Comparison of ENCODE assay signal across 1 cellular context in the genomic region with DNA sequence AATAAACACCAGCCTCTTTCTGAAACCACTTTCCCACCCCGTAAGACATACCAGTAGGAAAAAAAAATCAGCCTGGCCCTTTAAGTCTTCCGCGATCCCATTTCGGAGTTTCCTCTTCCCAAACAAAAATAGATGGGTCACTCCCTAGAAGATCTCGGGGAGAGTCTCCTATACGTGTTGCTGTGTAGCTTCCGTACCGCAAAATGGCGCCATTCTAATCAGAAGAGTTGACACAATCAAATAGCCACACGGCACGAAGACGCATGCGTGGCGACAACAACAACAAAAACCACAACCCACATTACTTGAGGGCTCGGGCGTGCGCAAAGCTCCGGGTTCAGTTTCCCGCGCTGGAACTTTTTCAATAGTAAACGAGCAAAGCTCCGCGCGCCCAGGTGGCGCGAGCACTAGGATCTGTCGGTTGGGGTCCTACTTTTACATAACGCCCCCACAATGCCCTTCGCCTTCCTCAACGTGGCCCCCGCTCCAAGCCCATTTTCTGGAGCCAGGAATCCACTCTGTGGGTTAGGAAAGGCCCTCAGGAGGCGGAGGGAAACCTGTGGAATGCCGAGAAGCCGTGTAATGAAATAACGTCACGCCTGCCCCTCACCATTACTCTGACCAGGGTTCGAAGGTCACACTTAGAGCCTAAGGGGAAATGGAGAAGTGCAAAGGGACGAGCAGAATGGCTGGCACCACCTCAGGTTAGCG.
TF ChIP-seq lines count a peak whose summit lies in the region.

Gene GPANK1, minus strand, starts transcription at position 208 of the 711 bp plus-strand sequence. CDS start 519 bp downstream, outside the sequence.

TF ChIP-seq in SK-N-SH, 30 proteins besides CTCF, POLR2A, EP300 and RAD21:
- TF ChIP-seq SIN3A (IDR thresholded peaks at IDR 0.05; ENCODE audit: borderline replicate concordance, low read depth, low read length) = peak; percentile 75; the same call in 1 of the 2 replicates
- TF ChIP-seq, protein P1, sequence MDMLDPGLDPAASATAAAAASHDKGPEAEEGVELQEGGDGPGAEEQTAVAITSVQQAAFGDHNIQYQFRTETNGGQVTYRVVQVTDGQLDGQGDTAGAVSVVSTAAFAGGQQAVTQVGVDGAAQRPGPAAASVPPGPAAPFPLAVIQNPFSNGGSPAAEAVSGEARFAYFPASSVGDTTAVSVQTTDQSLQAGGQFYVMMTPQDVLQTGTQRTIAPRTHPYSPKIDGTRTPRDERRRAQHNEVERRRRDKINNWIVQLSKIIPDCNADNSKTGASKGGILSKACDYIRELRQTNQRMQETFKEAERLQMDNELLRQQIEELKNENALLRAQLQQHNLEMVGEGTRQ (IDR thresholded peaks at IDR 0.05; ENCODE audit: borderline replicate concordance, low read depth, low read length) = no peak
- no peak for TF ChIP-seq RXRA (IDR thresholded peaks at IDR 0.05; ENCODE audit: borderline replicate concordance, low read depth)
- TF ChIP-seq, protein P2, sequence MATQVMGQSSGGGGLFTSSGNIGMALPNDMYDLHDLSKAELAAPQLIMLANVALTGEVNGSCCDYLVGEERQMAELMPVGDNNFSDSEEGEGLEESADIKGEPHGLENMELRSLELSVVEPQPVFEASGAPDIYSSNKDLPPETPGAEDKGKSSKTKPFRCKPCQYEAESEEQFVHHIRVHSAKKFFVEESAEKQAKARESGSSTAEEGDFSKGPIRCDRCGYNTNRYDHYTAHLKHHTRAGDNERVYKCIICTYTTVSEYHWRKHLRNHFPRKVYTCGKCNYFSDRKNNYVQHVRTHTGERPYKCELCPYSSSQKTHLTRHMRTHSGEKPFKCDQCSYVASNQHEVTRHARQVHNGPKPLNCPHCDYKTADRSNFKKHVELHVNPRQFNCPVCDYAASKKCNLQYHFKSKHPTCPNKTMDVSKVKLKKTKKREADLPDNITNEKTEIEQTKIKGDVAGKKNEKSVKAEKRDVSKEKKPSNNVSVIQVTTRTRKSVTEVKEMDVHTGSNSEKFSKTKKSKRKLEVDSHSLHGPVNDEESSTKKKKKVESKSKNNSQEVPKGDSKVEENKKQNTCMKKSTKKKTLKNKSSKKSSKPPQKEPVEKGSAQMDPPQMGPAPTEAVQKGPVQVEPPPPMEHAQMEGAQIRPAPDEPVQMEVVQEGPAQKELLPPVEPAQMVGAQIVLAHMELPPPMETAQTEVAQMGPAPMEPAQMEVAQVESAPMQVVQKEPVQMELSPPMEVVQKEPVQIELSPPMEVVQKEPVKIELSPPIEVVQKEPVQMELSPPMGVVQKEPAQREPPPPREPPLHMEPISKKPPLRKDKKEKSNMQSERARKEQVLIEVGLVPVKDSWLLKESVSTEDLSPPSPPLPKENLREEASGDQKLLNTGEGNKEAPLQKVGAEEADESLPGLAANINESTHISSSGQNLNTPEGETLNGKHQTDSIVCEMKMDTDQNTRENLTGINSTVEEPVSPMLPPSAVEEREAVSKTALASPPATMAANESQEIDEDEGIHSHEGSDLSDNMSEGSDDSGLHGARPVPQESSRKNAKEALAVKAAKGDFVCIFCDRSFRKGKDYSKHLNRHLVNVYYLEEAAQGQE (IDR thresholded peaks at IDR 0.05; ENCODE audit: low read depth, low read length) = no peak
- no peak; the same call in 1 of the 2 replicates for TF ChIP-seq RCOR1 (IDR thresholded peaks at IDR 0.05; ENCODE audit: low read length)
- no peak for TF ChIP-seq PBX3 (IDR thresholded peaks at IDR 0.05)
- TF ChIP-seq ZBTB33 (IDR thresholded peaks at IDR 0.05; ENCODE audit: borderline replicate concordance, low read depth) = no peak
- TF ChIP-seq FOXM1 (IDR thresholded peaks at IDR 0.05; ENCODE audit: low read depth) = no peak
- no peak for TF ChIP-seq TCF12 (IDR thresholded peaks at IDR 0.05)
- peak; percentile 44; the same call in 1 of the 2 replicates for TF ChIP-seq TAF1 (IDR thresholded peaks at IDR 0.05; ENCODE audit: borderline replicate concordance, low read depth, low read length)
- TF ChIP-seq NRF1 (IDR thresholded peaks at IDR 0.05; ENCODE audit: low read depth, low read length) = peak; percentile 88
- TF ChIP-seq MXI1 (IDR thresholded peaks at IDR 0.05; ENCODE audit: low read depth, low read length) = peak; percentile 89
- no peak for TF ChIP-seq MEF2A (IDR thresholded peaks at IDR 0.05; ENCODE audit: borderline replicate concordance, low read depth)
- TF ChIP-seq POLR2AphosphoS5 (IDR thresholded peaks at IDR 0.05; ENCODE audit: low read depth, low read length) = no peak; the same call in 1 of the 2 replicates
- TF ChIP-seq YY1 (IDR thresholded peaks at IDR 0.05; ENCODE audit: low read depth) = peak; percentile 94
- TF ChIP-seq, protein P3, sequence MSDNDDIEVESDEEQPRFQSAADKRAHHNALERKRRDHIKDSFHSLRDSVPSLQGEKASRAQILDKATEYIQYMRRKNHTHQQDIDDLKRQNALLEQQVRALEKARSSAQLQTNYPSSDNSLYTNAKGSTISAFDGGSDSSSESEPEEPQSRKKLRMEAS (IDR thresholded peaks at IDR 0.05; ENCODE audit: low read depth) = peak; percentile 63
